Comparison of ENCODE assay signal across 1 cellular context in the genomic region with DNA sequence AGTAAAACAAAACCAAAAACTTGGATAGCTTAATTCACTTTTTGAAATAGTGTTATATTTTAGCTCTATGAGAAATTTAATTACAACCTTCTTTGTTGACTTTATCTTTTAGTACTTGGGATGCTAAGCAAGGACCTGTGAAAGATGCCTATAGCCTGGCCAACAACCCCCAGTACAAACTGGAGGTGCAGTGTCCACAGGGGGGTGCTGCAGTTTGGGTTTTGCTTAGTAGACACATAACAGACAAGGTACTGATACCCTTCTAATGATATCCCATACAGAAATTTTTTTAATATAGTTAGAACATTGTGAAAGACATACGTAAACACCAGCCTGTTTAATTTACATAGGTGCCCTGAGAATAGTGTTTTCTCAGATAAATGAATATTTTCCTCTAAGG.
TF ChIP-seq lines count a peak whose summit lies in the region.

No MANE protein-coding gene starts in this region.

TF ChIP-seq in HCT116, 20 proteins besides CTCF, POLR2A, EP300 and RAD21 (continued from another document):
- TF ChIP-seq, protein P1, sequence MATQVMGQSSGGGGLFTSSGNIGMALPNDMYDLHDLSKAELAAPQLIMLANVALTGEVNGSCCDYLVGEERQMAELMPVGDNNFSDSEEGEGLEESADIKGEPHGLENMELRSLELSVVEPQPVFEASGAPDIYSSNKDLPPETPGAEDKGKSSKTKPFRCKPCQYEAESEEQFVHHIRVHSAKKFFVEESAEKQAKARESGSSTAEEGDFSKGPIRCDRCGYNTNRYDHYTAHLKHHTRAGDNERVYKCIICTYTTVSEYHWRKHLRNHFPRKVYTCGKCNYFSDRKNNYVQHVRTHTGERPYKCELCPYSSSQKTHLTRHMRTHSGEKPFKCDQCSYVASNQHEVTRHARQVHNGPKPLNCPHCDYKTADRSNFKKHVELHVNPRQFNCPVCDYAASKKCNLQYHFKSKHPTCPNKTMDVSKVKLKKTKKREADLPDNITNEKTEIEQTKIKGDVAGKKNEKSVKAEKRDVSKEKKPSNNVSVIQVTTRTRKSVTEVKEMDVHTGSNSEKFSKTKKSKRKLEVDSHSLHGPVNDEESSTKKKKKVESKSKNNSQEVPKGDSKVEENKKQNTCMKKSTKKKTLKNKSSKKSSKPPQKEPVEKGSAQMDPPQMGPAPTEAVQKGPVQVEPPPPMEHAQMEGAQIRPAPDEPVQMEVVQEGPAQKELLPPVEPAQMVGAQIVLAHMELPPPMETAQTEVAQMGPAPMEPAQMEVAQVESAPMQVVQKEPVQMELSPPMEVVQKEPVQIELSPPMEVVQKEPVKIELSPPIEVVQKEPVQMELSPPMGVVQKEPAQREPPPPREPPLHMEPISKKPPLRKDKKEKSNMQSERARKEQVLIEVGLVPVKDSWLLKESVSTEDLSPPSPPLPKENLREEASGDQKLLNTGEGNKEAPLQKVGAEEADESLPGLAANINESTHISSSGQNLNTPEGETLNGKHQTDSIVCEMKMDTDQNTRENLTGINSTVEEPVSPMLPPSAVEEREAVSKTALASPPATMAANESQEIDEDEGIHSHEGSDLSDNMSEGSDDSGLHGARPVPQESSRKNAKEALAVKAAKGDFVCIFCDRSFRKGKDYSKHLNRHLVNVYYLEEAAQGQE (IDR thresholded peaks at IDR 0.05; ENCODE audit: low read depth): no peak
- TF ChIP-seq ZFX (IDR thresholded peaks at IDR 0.05) (no peak), SP1 (IDR thresholded peaks at IDR 0.05; ENCODE audit: low read depth) (no peak), ZNF274 (IDR thresholded peaks at IDR 0.05; ENCODE audit: low read depth, low read length) (no peak), CEBPB (IDR thresholded peaks at IDR 0.05; ENCODE audit: low read depth) (no peak), EZH2 (IDR thresholded peaks at IDR 0.05) (no peak), POLR2AphosphoS5 (IDR thresholded peaks at IDR 0.05; ENCODE audit: low read depth, low read length) (no peak), FOSL1 (IDR thresholded peaks at IDR 0.05; ENCODE audit: low read depth) (no peak), EGR1 (IDR thresholded peaks at IDR 0.05; ENCODE audit: low read depth) (no peak), CBX3 (IDR thresholded peaks at IDR 0.05; ENCODE audit: low read depth) (no peak), SIN3A (IDR thresholded peaks at IDR 0.05; ENCODE audit: low read depth) (no peak)
- TF ChIP-seq, protein P2, sequence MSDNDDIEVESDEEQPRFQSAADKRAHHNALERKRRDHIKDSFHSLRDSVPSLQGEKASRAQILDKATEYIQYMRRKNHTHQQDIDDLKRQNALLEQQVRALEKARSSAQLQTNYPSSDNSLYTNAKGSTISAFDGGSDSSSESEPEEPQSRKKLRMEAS (IDR thresholded peaks at IDR 0.05): no peak
- TF ChIP-seq, protein P3, sequence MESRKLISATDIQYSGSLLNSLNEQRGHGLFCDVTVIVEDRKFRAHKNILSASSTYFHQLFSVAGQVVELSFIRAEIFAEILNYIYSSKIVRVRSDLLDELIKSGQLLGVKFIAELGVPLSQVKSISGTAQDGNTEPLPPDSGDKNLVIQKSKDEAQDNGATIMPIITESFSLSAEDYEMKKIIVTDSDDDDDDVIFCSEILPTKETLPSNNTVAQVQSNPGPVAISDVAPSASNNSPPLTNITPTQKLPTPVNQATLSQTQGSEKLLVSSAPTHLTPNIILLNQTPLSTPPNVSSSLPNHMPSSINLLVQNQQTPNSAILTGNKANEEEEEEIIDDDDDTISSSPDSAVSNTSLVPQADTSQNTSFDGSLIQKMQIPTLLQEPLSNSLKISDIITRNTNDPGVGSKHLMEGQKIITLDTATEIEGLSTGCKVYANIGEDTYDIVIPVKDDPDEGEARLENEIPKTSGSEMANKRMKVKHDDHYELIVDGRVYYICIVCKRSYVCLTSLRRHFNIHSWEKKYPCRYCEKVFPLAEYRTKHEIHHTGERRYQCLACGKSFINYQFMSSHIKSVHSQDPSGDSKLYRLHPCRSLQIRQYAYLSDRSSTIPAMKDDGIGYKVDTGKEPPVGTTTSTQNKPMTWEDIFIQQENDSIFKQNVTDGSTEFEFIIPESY (IDR thresholded peaks at IDR 0.05; ENCODE audit: extremely low read depth, insufficient replicate concordance, low read length): no peak
- TF ChIP-seq, protein P4, sequence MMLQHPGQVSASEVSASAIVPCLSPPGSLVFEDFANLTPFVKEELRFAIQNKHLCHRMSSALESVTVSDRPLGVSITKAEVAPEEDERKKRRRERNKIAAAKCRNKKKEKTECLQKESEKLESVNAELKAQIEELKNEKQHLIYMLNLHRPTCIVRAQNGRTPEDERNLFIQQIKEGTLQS (IDR thresholded peaks at IDR 0.05): no peak
